21 cellular contexts compared by ENCODE assay signal in genomic region chr2:130894326-130894942, GRCh38.
"Had no signal": no experiment of that assay in that cellular context is flagged by ENCODE, and none has a peak within 500 bp of the region (broad histone marks: within the 10 kb centered on the region; RNA-seq: fewer than 3 reads in every experiment).

No MANE protein-coding gene starts in this region.

- H3K9me3 ChIP-seq: lower lobe of right lung, prostate gland, transverse colon had no signal

- H3K27me3 ChIP-seq: transverse colon had no signal

- H3K4me1 ChIP-seq: heart left ventricle, lower lobe of right lung, prostate gland, transverse colon had no signal

- H3K36me3 ChIP-seq: heart left ventricle, lower lobe of right lung, prostate gland, transverse colon had no signal

- DNase-seq: activated B cell treated with CpG ODN at 0.5 μM for 24 hours; activated CD4-positive, alpha-beta T cell treated with anti-CD3 and anti-CD28 coated beads for 36 hours; activated CD4-positive, alpha-beta T cell treated with anti-CD3 and anti-CD28 coated beads, Interleukin-2, amount 50 U/mL, for 48 hours; activated CD8-positive, alpha-beta memory T cell treated with anti-CD3 and anti-CD28 coated beads, Interleukin-2, amount 50 U/mL, for 48 hours; activated naive CD4-positive, alpha-beta T cell treated with Interleukin-2 at 50 U/mL for 16 hours; activated naive CD8-positive, alpha-beta T cell treated with anti-CD3 and anti-CD28 coated beads, Interleukin-2, amount 10 ng/mL, durations not matched to agents 7 days and 5 days; activated T-cell treated with anti-CD3 and anti-CD28 coated beads, Interleukin-2, amount 50 U/mL, for 4 hours; amniotic stem cell; dermis blood vessel endothelial cell; effector CD8-positive, alpha-beta T cell; heart left ventricle; lower lobe of right lung; natural killer cell; stimulated activated CD4-positive, alpha-beta T cell treated with anti-CD3 and anti-CD28 coated beads, Interleukin-2, amount 100 ng/mL, for 48 hours; stimulated activated CD8-positive, alpha-beta memory T cell treated with anti-CD3 and anti-CD28 coated beads, Interleukin-4, amount 100 ng/mL, for 48 hours; stimulated activated naive B cell treated with anti-CD40 and anti-IgM and Interleukin-4, amounts not matched to agents 10 μg/mL and 1 μg/mL and 100 μg/mL, for 72 hours; SW 1271; T-helper 17 cell; transverse colon had no signal

- H3K27ac ChIP-seq: heart left ventricle, lower lobe of right lung, prostate gland, transverse colon had no signal

- H3K4me3 ChIP-seq: heart left ventricle, lower lobe of right lung, prostate gland, transverse colon had no signal

- ATAC-seq: activated CD4-positive, alpha-beta T cell treated with anti-CD3 and anti-CD28 coated beads for 36 hours; activated T-cell treated with anti-CD3 and anti-CD28 coated beads, Interleukin-2, amount 50 U/mL, for 4 hours; heart left ventricle; left lobe of liver; lower lobe of right lung; natural killer cell; stimulated activated naive B cell treated with anti-CD40 and anti-IgM and Interleukin-4, amounts not matched to agents 10 μg/mL and 1 μg/mL and 100 μg/mL, for 72 hours; T-helper 17 cell had no signal
